ENCODE assay signal across 12 cellular contexts in the genomic region with DNA sequence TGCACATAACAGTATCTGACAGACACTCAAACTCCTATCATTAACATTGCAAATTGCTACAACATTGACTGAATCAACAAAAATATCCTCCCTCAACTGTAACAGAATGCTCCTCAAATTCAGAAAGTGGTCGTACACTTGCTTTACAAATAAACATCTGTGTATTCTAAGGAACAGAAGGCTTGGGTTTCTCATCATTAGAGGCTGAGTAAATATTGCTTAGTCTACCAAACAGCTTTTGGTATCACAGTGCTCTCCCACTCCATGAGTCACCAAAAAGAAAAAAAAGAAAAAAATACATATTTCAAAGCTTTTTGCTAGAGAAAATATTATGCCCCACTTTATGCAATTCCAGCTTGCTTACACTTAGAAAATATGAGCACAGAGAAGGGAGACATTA. TPM values are rescaled to one million over a fixed set of nuclear protein-coding genes. Genes with fewer than 3 reads are reported as not detected.
DNase-seq lines count a peak whose midpoint lies in the region; ATAC-seq, FAIRE-seq and TF ChIP-seq lines count a peak whose summit lies in the region.
"Had no signal": no experiment of that assay in that cellular context is flagged by ENCODE, and none has a peak within 500 bp of the region (broad histone marks: within the 10 kb centered on the region; RNA-seq: fewer than 3 reads in every experiment).

No MANE protein-coding gene starts in this region.

- H3K4me3 ChIP-seq in endothelial cell of umbilical vein (replicated peaks in 1 of 3; ENCODE audit: insufficient read depth in 1 of 3, low read depth in 1 of 3, low read length in 3 of 3) = no peak overlapping the region
- no peak overlapping the region for H3K4me3 ChIP-seq in pancreas
- H3K4me3 ChIP-seq in CD8-positive, alpha-beta T cell (ENCODE audit: low read depth, low read length) = no peak overlapping the region

- H3K4me2 ChIP-seq in endothelial cell of umbilical vein (ENCODE audit: insufficient read depth, low read length) = no peak overlapping the region

- dilution Hi-C loops in endothelial cell of umbilical vein (cut with MboI; ENCODE audit: extremely low pct_ligation_motif_present, low sequenced_read_pairs) = no loop called here

- H3K4me1 ChIP-seq in endothelial cell of umbilical vein (ENCODE audit: control insufficient read depth, extremely low read depth, insufficient read depth, low read length) (peaks cover 17% of the 10 kb centered on the region), pancreas (peaks cover 10 to 21% (median 19%) of the 10 kb centered on the region in 3 donors)
- no peaks in the 10 kb centered on the region for H3K4me1 ChIP-seq in CD8-positive, alpha-beta T cell (ENCODE audit: insufficient read depth, low read length)

- H3K27ac Mint-ChIP-seq in CD8-positive, alpha-beta T cell = no peak overlapping the region

- no peaks in the 10 kb centered on the region for H3K4me1 Mint-ChIP-seq in CD8-positive, alpha-beta T cell (ENCODE audit: low read depth)

- peak; percentile 37 for DNase-seq in GM03348 (ENCODE audit: low spot score)
- peak; percentile 40 for DNase-seq in NCI-H226
- DNase-seq in endothelial cell of umbilical vein (ENCODE audit: low read depth, low spot score) = peak; percentile 31
- DNase-seq in pancreas = no peak
- DNase-seq in CD8-positive, alpha-beta T cell = no peak
- DNase-seq: activated T-cell treated with anti-CD3 and anti-CD28 coated beads, Interleukin-2, amount 50 U/mL, for 48 hours; foreskin melanocyte; Karpas-422; kidney had no signal

- WGBS in pancreas, 2 donors = 43 to 48% methylated on average over 1 of the region's 1 CpG

- H3K79me2 ChIP-seq in endothelial cell of umbilical vein (ENCODE audit: control insufficient read depth, insufficient read depth, low read length) = peaks cover 97% of the 10 kb centered on the region

- POLR2A ChIA-PET in endothelial cell of umbilical vein (lab: Charles Lee) = no interaction called here
- POLR2A ChIA-PET in CD8-positive, alpha-beta T cell (lab: Charles Lee) = no interaction called here

- H3K9me3 ChIP-seq in endothelial cell of umbilical vein (replicated peaks; ENCODE audit: control insufficient read depth, insufficient read depth, low read length) (no peaks in the 10 kb centered on the region), pancreas (no peaks in the 10 kb centered on the region)
- H3K9me3 ChIP-seq in CD8-positive, alpha-beta T cell (ENCODE audit: low read length) = no peaks in the 10 kb centered on the region

- no peaks in the 10 kb centered on the region for H3K9me1 ChIP-seq in endothelial cell of umbilical vein (replicated peaks; ENCODE audit: control insufficient read depth, extremely low read depth, insufficient read depth, low read length)

- no peak overlapping the region for H2AFZ ChIP-seq in endothelial cell of umbilical vein (ENCODE audit: low read depth, low read length)

- H3K27me3 Mint-ChIP-seq in CD8-positive, alpha-beta T cell (ENCODE audit: low read depth) = no peaks in the 10 kb centered on the region

- intact Hi-C loops in endothelial cell of umbilical vein (cut with micrococcal nuclease) (no loop called here), pancreas (cut with DNase I) (no loop called here)
- intact Hi-C loops in CD8-positive, alpha-beta T cell (cut with DNase I, micrococcal nuclease) = no loop called here

- no peak overlapping the region for H3K9ac ChIP-seq in endothelial cell of umbilical vein (replicated peaks; ENCODE audit: extremely low read depth, insufficient read depth, low read length)

- TF ChIP-seq CTCF in endothelial cell of umbilical vein (IDR thresholded peaks at IDR 0.05; ENCODE audit: extremely low read depth in 1 of 2, insufficient read depth in 1 of 2, low read depth in 1 of 2, low read length in 2 of 2) (no peak), pancreas (IDR thresholded peaks at IDR 0.05) (no peak)
- TF ChIP-seq CTCF in CD8-positive, alpha-beta T cell (IDR thresholded peaks at IDR 0.05) = no peak

- H3K27me3 ChIP-seq in endothelial cell of umbilical vein (ENCODE audit: control insufficient read depth in 2 of 2, insufficient read depth in 2 of 2, low read length in 2 of 2) (no peaks in the 10 kb centered on the region), pancreas (no peaks in the 10 kb centered on the region)
- H3K27me3 ChIP-seq in CD8-positive, alpha-beta T cell (ENCODE audit: insufficient read depth, low read length) = no peaks in the 10 kb centered on the region

- peaks cover 6% of the 10 kb centered on the region for H4K20me1 ChIP-seq in endothelial cell of umbilical vein (replicated peaks; ENCODE audit: control insufficient read depth, extremely low read depth, insufficient read depth, low read length)

- H3K4me3 Mint-ChIP-seq in CD8-positive, alpha-beta T cell = no peak overlapping the region

- no peaks in the 10 kb centered on the region for H3K9me3 Mint-ChIP-seq in CD8-positive, alpha-beta T cell

- H3K27ac ChIP-seq in endothelial cell of umbilical vein (ENCODE audit: insufficient read depth, low read depth, low read length) (no peak overlapping the region), pancreas (no peak overlapping the region)
- H3K27ac ChIP-seq in CD8-positive, alpha-beta T cell (ENCODE audit: low read depth, low read length) = no peak overlapping the region

- H3K36me3 Mint-ChIP-seq in CD8-positive, alpha-beta T cell = no peaks in the 10 kb centered on the region

- H3K36me3 ChIP-seq in endothelial cell of umbilical vein (ENCODE audit: control insufficient read depth in 2 of 2, extremely low read depth in 1 of 2, insufficient read depth in 2 of 2, low read length in 2 of 2) = no peaks in the 10 kb centered on the region
- H3K36me3 ChIP-seq in pancreas = no peaks in the 10 kb centered on the region
- H3K36me3 ChIP-seq in CD8-positive, alpha-beta T cell (ENCODE audit: insufficient read depth, low read length) = no peaks in the 10 kb centered on the region

- CTCF ChIA-PET in endothelial cell of umbilical vein (lab: Charles Lee) = interaction anchor here (1.0 to 1.4 kb wide), 3 partner anchors 21 to 1421 kb away, joined by 3 to 5 read pairs (median 3); no protein-coding TSS in a partner anchor
- CTCF ChIA-PET in CD8-positive, alpha-beta T cell (lab: Charles Lee) = no interaction called here

- BruUV-seq in endothelial cell of umbilical vein (replicated peaks; lab: Mats Ljungman, UMichigan) = no TSS peak

- peak; percentile 48 to 80 (median 54) for ATAC-seq in pancreas
- ATAC-seq in HG03457 (IDR thresholded peaks at IDR 0.05; ENCODE audit: unreplicated experiment) = no peak
- no peak for ATAC-seq in CD8-positive, alpha-beta T cell
- no peak for ATAC-seq in GM19455 (IDR thresholded peaks at IDR 0.05; ENCODE audit: unreplicated experiment)
- ATAC-seq in HG03354 (IDR thresholded peaks at IDR 0.05; ENCODE audit: poor library complexity, severe bottlenecking, unreplicated experiment) = no peak

- TF ChIP-seq POLR2A in endothelial cell of umbilical vein (IDR thresholded peaks at IDR 0.05; ENCODE audit: low read depth, low read length) = no peak

- FAIRE-seq in endothelial cell of umbilical vein (lab: Jason Lieb, UNC) (no peak), pancreas (lab: Jason Lieb, UNC) (no peak)
- FAIRE-seq: kidney had no signal

TF ChIP-seq in endothelial cell of umbilical vein, 7 proteins besides CTCF, POLR2A, EP300 and RAD21:
- no peak for TF ChIP-seq GATA2 (IDR thresholded peaks at IDR 0.05; ENCODE audit: insufficient read depth, insufficient read length, low read depth, low read length)
- TF ChIP-seq JUN (IDR thresholded peaks at IDR 0.05; ENCODE audit: borderline replicate concordance, insufficient read depth, insufficient read length, low read depth) = peak; percentile 6
- TF ChIP-seq FOS (IDR thresholded peaks at IDR 0.05; ENCODE audit: borderline replicate concordance, insufficient read depth, low read length) = peak; percentile 68

RNA-seq across cellular contexts. Expression of gene FERMT2, which starts 23.9 kb away (rescaled TPM):
- 108 and 113 TPM in 2 replicates for total RNA-seq in endothelial cell of umbilical vein
- 45.8 and 58.7 TPM in 2 replicates for polyA plus RNA-seq in endothelial cell of umbilical vein
- polyA plus RNA-seq in endothelial cell of umbilical vein (2011; cell fraction: cytosol; rRNA removed) = 80.7 and 86.2 TPM in 2 replicates
- 120 and 122 TPM in 2 replicates for polyA plus RNA-seq in endothelial cell of umbilical vein (2011; cell fraction: nucleus; rRNA removed)
- 54.9 and 72.5 TPM in 2 replicates for polyA plus RNA-seq in endothelial cell of umbilical vein (2012)
- 56.4 and 78.9 TPM in 2 replicates for polyA minus RNA-seq in endothelial cell of umbilical vein
- 67.2 TPM for polyA minus RNA-seq in endothelial cell of umbilical vein (2011; cell fraction: cytosol; rRNA and poly(A)+ RNA removed)
- polyA minus RNA-seq in endothelial cell of umbilical vein (2011; cell fraction: nucleus; rRNA and poly(A)+ RNA removed) = 60.6 and 82.6 TPM in 2 replicates
- 10 to 100 TPM; 14.4 to 27.9 (median 16.6) TPM for total RNA-seq in pancreas
- 10 to 100 TPM; 10.4 to 19.4 TPM for polyA plus RNA-seq in pancreas
- total RNA-seq in CD8-positive, alpha-beta T cell = not detected

Comparison
In these comparisons a context has a peak if more than half of its experiments do, and no peak if none do; other contexts are left out.
1. DNase-seq: peak in GM03348 (single experiment), NCI-H226 (single experiment) and endothelial cell of umbilical vein (single experiment); none in pancreas (0 of 6) and CD8-positive, alpha-beta T cell (0 of 7).
2. ATAC-seq: peak in pancreas (4 of 4); none in HG03457 (single experiment), CD8-positive, alpha-beta T cell (single experiment), GM19455 (single experiment) and HG03354 (single experiment).
3. RNA of gene FERMT2, which starts 23.9 kb away (total RNA-seq): 108 to 113 TPM in endothelial cell of umbilical vein and 14.4 to 27.9 TPM in pancreas; not detected in CD8-positive, alpha-beta T cell; every median in the first group is over 10 times any median in the second.